ENCODE assay signal across 24 cellular contexts in the genomic region with DNA sequence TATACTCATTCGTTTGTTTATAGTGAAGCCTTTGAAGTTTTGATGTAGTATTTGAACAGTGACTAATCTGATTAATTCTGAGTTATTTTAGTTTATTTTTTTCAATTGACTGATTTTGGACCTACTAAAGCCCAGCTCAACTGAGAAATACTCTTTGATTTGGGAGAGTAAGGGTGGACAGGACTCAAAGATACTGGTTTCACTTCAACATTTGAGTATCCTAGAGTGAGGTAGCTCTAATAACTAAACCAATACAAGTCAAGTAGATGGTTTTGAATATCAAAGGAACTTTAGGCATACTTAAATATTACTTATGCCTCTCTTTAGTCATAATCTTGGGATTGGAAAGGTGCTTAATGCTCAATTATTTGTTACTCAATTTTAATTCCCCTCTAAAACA.
DNase-seq lines count a peak whose midpoint lies in the region; ATAC-seq, FAIRE-seq and TF ChIP-seq lines count a peak whose summit lies in the region.
"Had no signal": no experiment of that assay in that cellular context is flagged by ENCODE, and none has a peak within 500 bp of the region (broad histone marks: within the 10 kb centered on the region; RNA-seq: fewer than 3 reads in every experiment).

No MANE protein-coding gene starts in this region.

- no peaks in the 10 kb centered on the region for H3K4me1 ChIP-seq in foreskin keratinocyte
- H3K4me1 ChIP-seq: Caco-2, Peyer's patch had no signal

- TF ChIP-seq CTCF in omental fat pad (IDR thresholded peaks at IDR 0.05): no peak
- no peak for TF ChIP-seq CTCF in foreskin keratinocyte (conservative IDR thresholded peaks at IDR 0.05)

- no peaks in the 10 kb centered on the region for H3K27me3 ChIP-seq in foreskin keratinocyte
- H3K27me3 ChIP-seq: MG63, Peyer's patch had no signal

- DNase-seq in GM12891 (ENCODE audit: insufficient read length, low spot score) (no peak), omental fat pad (ENCODE audit: low spot score) (no peak), foreskin keratinocyte (no peak)
- DNase-seq: Caco-2; CD4-positive, alpha-beta T cell; DMS 273 treated with DMSO at 0.1 percent for 48 hours; HCEC 1CT; MG63; NCI-H1048; NCI-H1417 treated with DMSO at 0.1 percent for 48 hours; NCI-H187; NCI-H446; NCI-H526; Peyer's patch had no signal

- peak; percentile 48 for FAIRE-seq in GM12891 (lab: Jason Lieb, UNC)
- FAIRE-seq: HepG2, K562 had no signal

- H3K27ac ChIP-seq in foreskin keratinocyte: no peak overlapping the region
- H3K27ac ChIP-seq: HL-60, Peyer's patch had no signal

- no peak for TF ChIP-seq POLR2A in GM12891 (IDR thresholded peaks at IDR 0.05; ENCODE audit: low read depth, low read length)

- ATAC-seq in GM19395 (IDR thresholded peaks at IDR 0.05; ENCODE audit: unreplicated experiment) (peak; percentile 67), HG02938 (IDR thresholded peaks at IDR 0.05; ENCODE audit: unreplicated experiment) (peak; percentile 58), HG03571 (IDR thresholded peaks at IDR 0.05; ENCODE audit: unreplicated experiment) (peak; percentile 70), omental fat pad (ENCODE audit: low FRiP score) (no peak), GM21619 (IDR thresholded peaks at IDR 0.05; ENCODE audit: unreplicated experiment) (no peak), foreskin keratinocyte (no peak), GM18873 (IDR thresholded peaks at IDR 0.05; ENCODE audit: low FRiP score, unreplicated experiment) (no peak)
- ATAC-seq: GM23338, HepG2, K562, SK-N-SH treated with all-trans-retinoic acid at 6 μM for 48 hours had no signal

TF ChIP-seq in GM12891, 5 proteins besides CTCF, POLR2A, EP300 and RAD21:
- TF ChIP-seq POLR2AphosphoS5 (IDR thresholded peaks at IDR 0.05; ENCODE audit: low read depth, low read length): no peak
- TF ChIP-seq TAF1 (IDR thresholded peaks at IDR 0.05; ENCODE audit: low read depth, low read length): no peak
- TF ChIP-seq SPI1 (IDR thresholded peaks at IDR 0.05; ENCODE audit: low read depth, low read length): peak; percentile 75
- TF ChIP-seq PAX5 (IDR thresholded peaks at IDR 0.05; ENCODE audit: insufficient read depth, low read length, severe bottlenecking): no peak
- no peak for TF ChIP-seq POU2F2 (IDR thresholded peaks at IDR 0.05; ENCODE audit: low read depth, low read length)

Comparison
In these comparisons a context has a peak if more than half of its experiments do, and no peak if none do; other contexts are left out.
1. ATAC-seq: peak in GM19395 (single experiment), HG02938 (single experiment) and HG03571 (single experiment); none in omental fat pad (single experiment), GM21619 (single experiment), foreskin keratinocyte (single experiment) and GM18873 (single experiment).